ENCODE assay signal across 20 cellular contexts in genomic region chr10:100766693-100767427, GRCh38. TPM values are rescaled to one million over a fixed set of nuclear protein-coding genes. Genes with fewer than 3 reads are reported as not detected.
DNase-seq lines count a peak whose midpoint lies in the region; ATAC-seq and TF ChIP-seq lines count a peak whose summit lies in the region.
"Had no signal": no experiment of that assay in that cellular context is flagged by ENCODE, and none has a peak within 500 bp of the region (broad histone marks: within the 10 kb centered on the region; RNA-seq: fewer than 3 reads in every experiment).

No MANE protein-coding gene starts in this region.

- no peaks in the 10 kb centered on the region for H3K4me1 Mint-ChIP-seq in GM23338
- H3K4me1 Mint-ChIP-seq in chondrocyte (ENCODE audit: low read depth): no peaks in the 10 kb centered on the region
- no peaks in the 10 kb centered on the region for H3K4me1 Mint-ChIP-seq in progenitor cell of endocrine pancreas (ENCODE audit: low read depth)
- H3K4me1 Mint-ChIP-seq: central memory CD8-positive, alpha-beta T cell had no signal

- H4K20me1 ChIP-seq in GM23338 (replicated peaks; ENCODE audit: insufficient read depth): no peaks in the 10 kb centered on the region

- no peaks in the 10 kb centered on the region for H3K9me3 Mint-ChIP-seq in GM23338
- H3K9me3 Mint-ChIP-seq in chondrocyte (ENCODE audit: low read depth): no peaks in the 10 kb centered on the region
- H3K9me3 Mint-ChIP-seq in progenitor cell of endocrine pancreas (ENCODE audit: low read depth): no peaks in the 10 kb centered on the region
- H3K9me3 Mint-ChIP-seq: activated naive CD4-positive, alpha-beta T cell treated with anti-CD3 and anti-CD28 coated beads for 36 hours; activated T-cell treated with anti-CD3 and anti-CD28 coated beads, Interleukin-2, amount 50 U/mL, for 4 hours; central memory CD8-positive, alpha-beta T cell had no signal

- no peak overlapping the region for H3K4me3 ChIP-seq in GM23338
- H3K4me3 ChIP-seq: esophagus squamous epithelium, HAP-1, left lung, testis had no signal

- DNase-seq in GM23338 (ENCODE audit: low spot score) (peak; percentile 50), HT-29 (ENCODE audit: low spot score) (peak; percentile 29), chondrocyte (ENCODE audit: low spot score) (peak; percentile 46), progenitor cell of endocrine pancreas (ENCODE audit: low spot score, unreplicated experiment) (no peak), NCI-H345 treated with DMSO at 0.1 percent for 48 hours (lab: John Stamatoyannopoulos, UW; ENCODE audit: unreplicated experiment) (no peak)
- DNase-seq: activated naive CD4-positive, alpha-beta T cell treated with anti-CD3 and anti-CD28 coated beads for 36 hours; activated T-cell treated with anti-CD3 and anti-CD28 coated beads, Interleukin-2, amount 50 U/mL, for 4 hours; COR-L47; effector CD8-positive, alpha-beta T cell; esophagus squamous epithelium; left lung; NCI-H1436; NCI-H446; Right ventricle myocardium superior; testis had no signal

- H3K27me3 Mint-ChIP-seq in GM23338 (ENCODE audit: insufficient read depth, low read depth, poor library complexity) (peaks cover 7% of the 10 kb centered on the region), chondrocyte (ENCODE audit: low read depth) (peaks cover 67% of the 10 kb centered on the region), progenitor cell of endocrine pancreas (peaks cover 63% of the 10 kb centered on the region)

- ATAC-seq in GM23338 (peak; percentile 89), GM21447 (IDR thresholded peaks at IDR 0.05; ENCODE audit: unreplicated experiment) (no peak), GM18505 (IDR thresholded peaks at IDR 0.05; ENCODE audit: unreplicated experiment) (no peak)
- ATAC-seq: activated CD4-positive, CD25-positive, alpha-beta regulatory T cell treated with anti-CD3 and anti-CD28 coated beads, Interleukin-2, amount 50 U/mL, for 24 hours; activated T-cell treated with anti-CD3 and anti-CD28 coated beads, Interleukin-2, amount 50 U/mL, for 4 hours; left lung had no signal

- no peak for TF ChIP-seq POLR2A in GM18505 (IDR thresholded peaks at IDR 0.05; ENCODE audit: borderline replicate concordance, extremely low read depth, insufficient read depth, insufficient read length)

- H3K9me2 ChIP-seq in GM23338 (ENCODE audit: insufficient read depth): no peaks in the 10 kb centered on the region

- H3F3A ChIP-seq in GM23338 (replicated peaks; ENCODE audit: low read depth): no peaks in the 10 kb centered on the region

- H3K27ac Mint-ChIP-seq in GM23338 (no peak overlapping the region), chondrocyte (ENCODE audit: unreplicated experiment) (no peak overlapping the region), progenitor cell of endocrine pancreas (no peak overlapping the region)
- H3K27ac Mint-ChIP-seq: activated naive CD4-positive, alpha-beta T cell treated with anti-CD3 and anti-CD28 coated beads for 36 hours had no signal

- peaks cover 10% of the 10 kb centered on the region; the same call in 1 of the 2 replicates for H3K27me3 ChIP-seq in GM23338 (ENCODE audit: insufficient read depth)
- H3K27me3 ChIP-seq: testis had no signal

- TF ChIP-seq CTCF in GM23338 (conservative IDR thresholded peaks at IDR 0.05; ENCODE audit: low read depth in 2 of 2): peak; percentile 37 to 45
- no peak for TF ChIP-seq CTCF in chondrocyte (IDR thresholded peaks at IDR 0.05)
- TF ChIP-seq CTCF in progenitor cell of endocrine pancreas (IDR thresholded peaks at IDR 0.05; ENCODE audit: unreplicated experiment): peak; percentile 42

- no peak overlapping the region for H3K4me3 Mint-ChIP-seq in GM23338
- H3K4me3 Mint-ChIP-seq in chondrocyte (ENCODE audit: unreplicated experiment): no peak overlapping the region
- H3K4me3 Mint-ChIP-seq in progenitor cell of endocrine pancreas (ENCODE audit: low read depth): no peak overlapping the region
- H3K4me3 Mint-ChIP-seq: activated naive CD4-positive, alpha-beta T cell treated with anti-CD3 and anti-CD28 coated beads for 36 hours; activated T-cell treated with anti-CD3 and anti-CD28 coated beads, Interleukin-2, amount 50 U/mL, for 4 hours; central memory CD8-positive, alpha-beta T cell had no signal

- no peaks in the 10 kb centered on the region for H3K36me3 ChIP-seq in GM23338 (ENCODE audit: insufficient read depth)
- H3K36me3 ChIP-seq: esophagus squamous epithelium, HAP-1, left lung had no signal

- H3K36me3 Mint-ChIP-seq in GM23338 (ENCODE audit: low read depth): no peaks in the 10 kb centered on the region
- H3K36me3 Mint-ChIP-seq in chondrocyte (ENCODE audit: low read depth): no peaks in the 10 kb centered on the region
- H3K36me3 Mint-ChIP-seq in progenitor cell of endocrine pancreas (ENCODE audit: insufficient read depth): no peaks in the 10 kb centered on the region

- H3K4me2 ChIP-seq in GM23338: no peak overlapping the region

- H3K4me1 ChIP-seq in GM23338 (ENCODE audit: insufficient read depth): no peaks in the 10 kb centered on the region
- H3K4me1 ChIP-seq: esophagus squamous epithelium, HAP-1, left lung, testis had no signal

- no peak overlapping the region for H2AFZ ChIP-seq in GM23338

- no peaks in the 10 kb centered on the region for H3K79me2 ChIP-seq in GM23338 (replicated peaks; ENCODE audit: insufficient read depth)

- H3K27ac ChIP-seq in GM23338 (ENCODE audit: low read depth): no peak overlapping the region
- H3K27ac ChIP-seq: esophagus squamous epithelium, left lung, testis had no signal

TF ChIP-seq in GM23338, 12 proteins besides CTCF, POLR2A, EP300 and RAD21:
- TF ChIP-seq EZH2 (IDR thresholded peaks at IDR 0.05; ENCODE audit: low read depth, unreplicated experiment): no peak
- TF ChIP-seq REST (IDR thresholded peaks at IDR 0.05; ENCODE audit: unreplicated experiment): no peak
TF ChIP-seq in GM23338: peak in this region for 0.

RNA-seq across cellular contexts. Expression of gene PAX2, which starts 21.5 kb away (rescaled TPM):
- not detected in 2 replicates for total RNA-seq in GM23338 (2014; rRNA removed; shearing (Covaris generic))
- polyA plus RNA-seq in GM23338 (2016; fragmentation: Nextera tagmentation; extraction: Ambion mirVana): not detected in 2 replicates
- not detected in 2 replicates for total RNA-seq in HT-29 (2014; rRNA removed; shearing (Covaris generic))
- 0.62 to 0.87 TPM in 2 of 3 replicates, not detected in the other for total RNA-seq in chondrocyte
- not detected in 2 replicates for total RNA-seq in progenitor cell of endocrine pancreas
- total RNA-seq: activated naive CD4-positive, alpha-beta T cell treated with anti-CD3 and anti-CD28 coated beads for 36 hours; activated T-cell treated with anti-CD3 and anti-CD28 coated beads, Interleukin-2, amount 50 U/mL, for 4 hours; esophagus squamous epithelium; left lung; Right ventricle myocardium superior had no signal

Comparison
In these comparisons a context has a peak if more than half of its experiments do, and no peak if none do; other contexts are left out.
1. DNase-seq: peak in GM23338 (single experiment), HT-29 (single experiment) and chondrocyte (single experiment); none in progenitor cell of endocrine pancreas (single experiment) and NCI-H345 treated with DMSO at 0.1 percent for 48 hours (single experiment).